Comparison of ENCODE assay signal across 18 cellular contexts in the genomic region with DNA sequence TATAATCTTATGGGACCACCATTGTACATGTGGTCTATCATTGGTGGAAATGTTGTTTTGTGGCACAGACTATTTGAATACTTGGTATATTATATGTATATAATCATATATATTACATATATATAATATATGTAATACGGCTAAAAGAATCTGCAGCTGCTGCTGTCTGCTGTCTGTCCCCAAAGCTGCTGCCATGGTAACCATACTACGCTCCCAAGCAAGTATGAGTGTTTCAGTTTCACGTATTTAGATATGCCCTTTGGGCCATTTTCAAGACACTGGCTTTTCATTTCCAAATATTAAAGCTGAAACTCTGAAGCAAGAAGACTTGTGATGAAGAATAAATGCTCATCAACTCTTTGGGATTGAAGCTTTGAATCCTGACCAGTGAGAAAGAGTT. TPM values are rescaled to one million over a fixed set of nuclear protein-coding genes. Genes with fewer than 3 reads are reported as not detected.
"Had no signal": no experiment of that assay in that cellular context is flagged by ENCODE, and none has a peak within 500 bp of the region (broad histone marks: within the 10 kb centered on the region; RNA-seq: fewer than 3 reads in every experiment).

No MANE protein-coding gene starts in this region.

- H3K4me3 ChIP-seq: body of pancreas, coronary artery, esophagus muscularis mucosa, hepatocyte, lung, spleen had no signal

- H3K4me1 ChIP-seq: body of pancreas, esophagus muscularis mucosa, spleen had no signal

- H3K27ac ChIP-seq: body of pancreas, coronary artery, esophagus muscularis mucosa, hepatocyte, spleen had no signal

- H3K36me3 ChIP-seq: esophagus muscularis mucosa, spleen had no signal

- H3K27me3 ChIP-seq: body of pancreas, esophagus muscularis mucosa, hepatocyte, spleen had no signal

- H3K9me3 ChIP-seq: body of pancreas, esophagus muscularis mucosa, spleen had no signal

- DNase-seq: activated CD4-positive, alpha-beta T cell treated with anti-CD3 and anti-CD28 coated beads, Interleukin-2, amount 10 ng/mL, durations not matched to agents 24 days and 14 days; activated CD4-positive, CD25-positive, alpha-beta regulatory T cell; activated CD8-positive, alpha-beta memory T cell treated with anti-CD3 and anti-CD28 coated beads, Interleukin-2, amount 50 U/mL, for 48 hours; activated CD8-positive, alpha-beta T cell treated with anti-CD3 and anti-CD28 coated beads, Interleukin-2, amount 10 ng/mL, durations not matched to agents 7 days and 5 days; activated gamma-delta T cell; activated T-cell treated with anti-CD3 and anti-CD28 coated beads, Interleukin-2, amount 50 U/mL, for 72 hours; amniotic stem cell; body of pancreas; central memory CD4-positive, alpha-beta T cell; effector CD4-positive, alpha-beta T cell; islet precursor cell; spleen; stimulated activated naive CD8-positive, alpha-beta T cell treated with anti-CD3 and anti-CD28 coated beads, Interleukin-15, amount 100 ng/mL, for 72 hours had no signal

- ATAC-seq: activated CD8-positive, alpha-beta T cell treated with anti-CD3 and anti-CD28 coated beads, Interleukin-2, amount 10 ng/mL, durations not matched to agents 7 days and 5 days; activated T-cell treated with anti-CD3 and anti-CD28 coated beads, Interleukin-2, amount 50 U/mL, for 72 hours; body of pancreas; sciatic nerve; stimulated activated naive CD8-positive, alpha-beta T cell treated with anti-CD3 and anti-CD28 coated beads, Interleukin-15, amount 100 ng/mL, for 72 hours had no signal

RNA-seq across cellular contexts. Expression of a gene that starts 42.0 kb away (rescaled TPM):
- total RNA-seq: activated CD4-positive, alpha-beta T cell treated with anti-CD3 and anti-CD28 coated beads, Interleukin-2, amount 10 ng/mL, durations not matched to agents 24 days and 14 days; activated CD8-positive, alpha-beta T cell treated with anti-CD3 and anti-CD28 coated beads, Interleukin-2, amount 10 ng/mL, durations not matched to agents 7 days and 5 days; activated T-cell treated with anti-CD3 and anti-CD28 coated beads, Interleukin-2, amount 50 U/mL, for 72 hours had no signal
